Comparison of ENCODE assay signal across 1 cellular context in genomic region chr17:81865733-81866439, GRCh38.
TF ChIP-seq lines count a peak whose summit lies in the region.

No MANE protein-coding gene starts in this region.

TF ChIP-seq in HepG2, 621 proteins besides CTCF, POLR2A, EP300 and RAD21 (continued from another document and continues in another):
- TF ChIP-seq GPBP1L1 (CRISPR knock-in tag; IDR thresholded peaks at IDR 0.05) (no peak), TEAD2 (CRISPR knock-in tag; IDR thresholded peaks at IDR 0.05) (no peak), ZNF570 (CRISPR knock-in tag; IDR thresholded peaks at IDR 0.05; ENCODE audit: borderline replicate concordance) (no peak), ZNF3 (CRISPR knock-in tag; IDR thresholded peaks at IDR 0.05) (no peak), RXRA (CRISPR knock-in tag; IDR thresholded peaks at IDR 0.05) (0 out of 2 replicates have a peak, but pooled peaks have one; percentile 18), ZNF562 (CRISPR knock-in tag; IDR thresholded peaks at IDR 0.05; ENCODE audit: borderline replicate concordance) (no peak), ATF7 (IDR thresholded peaks at IDR 0.05) (no peak), ATF7 (CRISPR knock-in tag; IDR thresholded peaks at IDR 0.05) (no peak), PRDM10 (CRISPR knock-in tag; IDR thresholded peaks at IDR 0.05; ENCODE audit: low read depth) (no peak), ARID5B (CRISPR knock-in tag; IDR thresholded peaks at IDR 0.05) (no peak), STAT6 (CRISPR knock-in tag; IDR thresholded peaks at IDR 0.05; ENCODE audit: borderline replicate concordance) (no peak), TSC22D2 (CRISPR knock-in tag; IDR thresholded peaks at IDR 0.05; ENCODE audit: borderline replicate concordance) (no peak), ZNF546 (CRISPR knock-in tag; conservative IDR thresholded peaks at IDR 0.05) (no peak), SETDB1 (CRISPR knock-in tag; IDR thresholded peaks at IDR 0.05; ENCODE audit: borderline replicate concordance) (no peak), FOXP1 (IDR thresholded peaks at IDR 0.05) (no peak), FOXP1 (CRISPR knock-in tag; IDR thresholded peaks at IDR 0.05) (no peak), MAFF (IDR thresholded peaks at IDR 0.05; ENCODE audit: low read depth, low read length) (no peak), MED8 (CRISPR knock-in tag; IDR thresholded peaks at IDR 0.05; ENCODE audit: insufficient replicate concordance) (no peak), ZNF121 (CRISPR knock-in tag; IDR thresholded peaks at IDR 0.05) (peak; percentile 20; the same call in 1 of the 2 replicates), ZNF33A (CRISPR knock-in tag; IDR thresholded peaks at IDR 0.05; ENCODE audit: borderline replicate concordance) (no peak), ELF1 (CRISPR knock-in tag; IDR thresholded peaks at IDR 0.05) (no peak), ATF7-NPFF (CRISPR knock-in tag; IDR thresholded peaks at IDR 0.05; ENCODE audit: low read depth) (peak; percentile 39; the same call in 1 of the 2 replicates), SP1 (IDR thresholded peaks at IDR 0.05) (no peak), SP1 (CRISPR knock-in tag; IDR thresholded peaks at IDR 0.05) (no peak; the same call in 1 of the 2 replicates), GATAD1 (CRISPR knock-in tag; IDR thresholded peaks at IDR 0.05) (no peak), BHLHE40 (IDR thresholded peaks at IDR 0.05; ENCODE audit: low read length) (peak; percentile 32; the same call in 1 of the 2 replicates), ZNF747 (CRISPR knock-in tag; IDR thresholded peaks at IDR 0.05; ENCODE audit: borderline replicate concordance) (no peak), NR2F1 (CRISPR knock-in tag; IDR thresholded peaks at IDR 0.05) (no peak), PHF21A (CRISPR knock-in tag; IDR thresholded peaks at IDR 0.05) (no peak), ZNF510 (CRISPR knock-in tag; IDR thresholded peaks at IDR 0.05; ENCODE audit: low read depth) (no peak; the same call in 1 of the 2 replicates), ZNF775 (CRISPR knock-in tag; IDR thresholded peaks at IDR 0.05; ENCODE audit: borderline replicate concordance) (no peak), ZNF446 (CRISPR knock-in tag; IDR thresholded peaks at IDR 0.05) (no peak), ATM (IDR thresholded peaks at IDR 0.05; ENCODE audit: borderline replicate concordance) (no peak), ZBTB42 (CRISPR knock-in tag; IDR thresholded peaks at IDR 0.05) (no peak), AGO2 (optimal IDR thresholded peaks at IDR 0.05; ENCODE audit: low read depth, low read length) (peak; percentile 94), ZBTB38 (CRISPR knock-in tag; IDR thresholded peaks at IDR 0.05) (no peak), EED (CRISPR knock-in tag; IDR thresholded peaks at IDR 0.05) (no peak), SMC3 (IDR thresholded peaks at IDR 0.05; ENCODE audit: low read length) (no peak), ZNF598 (CRISPR knock-in tag; IDR thresholded peaks at IDR 0.05; ENCODE audit: borderline replicate concordance) (no peak), TBX2 (CRISPR knock-in tag; IDR thresholded peaks at IDR 0.05; ENCODE audit: borderline replicate concordance) (peak; percentile 4; the same call in 1 of the 2 replicates), ZNF549 (CRISPR knock-in tag; IDR thresholded peaks at IDR 0.05) (no peak), ZNF557 (CRISPR knock-in tag; IDR thresholded peaks at IDR 0.05) (no peak), HNRNPUL1 (IDR thresholded peaks at IDR 0.05; ENCODE audit: low read depth, low read length) (no peak), HES4 (CRISPR knock-in tag; IDR thresholded peaks at IDR 0.05; ENCODE audit: borderline replicate concordance) (no peak), ELF3 (CRISPR knock-in tag; IDR thresholded peaks at IDR 0.05) (no peak), HNRNPH1 (optimal IDR thresholded peaks at IDR 0.05; ENCODE audit: low read depth, low read length) (peak; percentile 50), MIER2 (CRISPR knock-in tag; IDR thresholded peaks at IDR 0.05) (no peak), MIER3 (CRISPR knock-in tag; IDR thresholded peaks at IDR 0.05; ENCODE audit: borderline replicate concordance) (no peak), E2F2 (CRISPR knock-in tag; IDR thresholded peaks at IDR 0.05; ENCODE audit: borderline replicate concordance) (no peak), ERF (CRISPR knock-in tag; IDR thresholded peaks at IDR 0.05) (no peak), PRDM4 (CRISPR knock-in tag; IDR thresholded peaks at IDR 0.05; ENCODE audit: borderline replicate concordance) (no peak), ZNF101 (CRISPR knock-in tag; IDR thresholded peaks at IDR 0.05; ENCODE audit: borderline replicate concordance, low read depth) (no peak)
